ENCODE assay signal across 9 cellular contexts in the genomic region with DNA sequence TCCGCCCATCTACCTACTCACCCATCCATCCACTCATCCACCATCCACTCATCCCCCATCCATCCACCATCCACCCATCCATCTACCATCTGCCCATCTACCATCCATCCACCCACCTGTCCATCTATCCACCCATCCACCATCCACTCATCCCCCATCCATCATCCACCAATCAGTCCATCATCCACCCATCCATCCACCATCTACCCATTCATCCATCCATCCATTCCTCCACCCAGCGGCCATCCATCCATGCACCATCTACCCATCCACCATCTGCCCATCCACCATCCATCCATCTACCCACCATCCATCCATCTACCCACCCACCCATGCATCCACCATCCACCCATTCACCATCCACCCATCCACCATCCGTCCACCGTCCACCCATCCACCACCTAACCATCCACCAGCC. TPM values are rescaled to one million over a fixed set of nuclear protein-coding genes. Genes with fewer than 3 reads are reported as not detected.
DNase-seq lines count a peak whose midpoint lies in the region; ATAC-seq lines count a peak whose summit lies in the region.
"Had no signal": no experiment of that assay in that cellular context is flagged by ENCODE, and none has a peak within 500 bp of the region (broad histone marks: within the 10 kb centered on the region; RNA-seq: fewer than 3 reads in every experiment).

No MANE protein-coding gene starts in this region.

- POLR2A ChIA-PET in activated naive CD8-positive, alpha-beta T cell treated with anti-CD3 and anti-CD28 coated beads, Interleukin-2, amount 10 ng/mL, durations not matched to agents 7 days and 5 days (lab: Charles Lee) = interaction anchor here (6.6 to 7.3 kb wide), 2 partner anchors 10 to 15 kb away, joined by 346 to 718 read pairs; a partner anchor contains a TSS

- DNase-seq in activated naive CD4-positive, alpha-beta T cell treated with anti-CD3 and anti-CD28 coated beads, Interleukin-2, amount 50 U/mL, for 16 hours = no peak
- DNase-seq in activated naive CD8-positive, alpha-beta T cell treated with anti-CD3 and anti-CD28 coated beads, Interleukin-2, amount 10 ng/mL, durations not matched to agents 7 days and 5 days = peak; percentile 33
- DNase-seq in memory B cell (ENCODE audit: low spot score in 2 of 2) = no peak
- DNase-seq in stimulated activated CD4-positive, alpha-beta T cell treated with anti-CD3 and anti-CD28 coated beads, Interleukin-2, amount 100 ng/mL, for 24 hours = no peak
- DNase-seq in OCI-M2 (lab: John Stamatoyannopoulos, UW; ENCODE audit: unreplicated experiment) = no peak
- DNase-seq in NCI-H1436 treated with DMSO at 0.1 percent for 48 hours (lab: John Stamatoyannopoulos, UW) = no peak
- DNase-seq: Calu3 had no signal

- no peak for ATAC-seq in activated naive CD8-positive, alpha-beta T cell treated with anti-CD3 and anti-CD28 coated beads, Interleukin-2, amount 10 ng/mL, durations not matched to agents 7 days and 5 days (ENCODE audit: low read depth)
- ATAC-seq in memory B cell (ENCODE audit: low read depth) (no peak), HG03469 (IDR thresholded peaks at IDR 0.05; ENCODE audit: unreplicated experiment) (no peak)

- peaks cover 59% of the 10 kb centered on the region for H3K4me1 Mint-ChIP-seq in activated naive CD4-positive, alpha-beta T cell treated with anti-CD3 and anti-CD28 coated beads, Interleukin-2, amount 50 U/mL, for 24 hours
- peaks cover 49% of the 10 kb centered on the region for H3K4me1 Mint-ChIP-seq in activated naive CD8-positive, alpha-beta T cell treated with anti-CD3 and anti-CD28 coated beads, Interleukin-2, amount 10 ng/mL, durations not matched to agents 7 days and 5 days
- peaks cover 41% of the 10 kb centered on the region for H3K4me1 Mint-ChIP-seq in memory B cell

- no peaks in the 10 kb centered on the region for H3K27me3 Mint-ChIP-seq in activated naive CD4-positive, alpha-beta T cell treated with anti-CD3 and anti-CD28 coated beads, Interleukin-2, amount 50 U/mL, for 24 hours
- H3K27me3 Mint-ChIP-seq in activated naive CD8-positive, alpha-beta T cell treated with anti-CD3 and anti-CD28 coated beads, Interleukin-2, amount 10 ng/mL, durations not matched to agents 7 days and 5 days = no peaks in the 10 kb centered on the region
- H3K27me3 Mint-ChIP-seq in memory B cell = no peaks in the 10 kb centered on the region

- peak overlapping the region; percentile 62 for H3K27ac Mint-ChIP-seq in activated naive CD4-positive, alpha-beta T cell treated with anti-CD3 and anti-CD28 coated beads, Interleukin-2, amount 50 U/mL, for 24 hours
- peak overlapping the region; percentile 85 for H3K27ac Mint-ChIP-seq in activated naive CD8-positive, alpha-beta T cell treated with anti-CD3 and anti-CD28 coated beads, Interleukin-2, amount 10 ng/mL, durations not matched to agents 7 days and 5 days
- peak overlapping the region; percentile 93 for H3K27ac Mint-ChIP-seq in memory B cell

- H3K4me3 Mint-ChIP-seq in activated naive CD4-positive, alpha-beta T cell treated with anti-CD3 and anti-CD28 coated beads, Interleukin-2, amount 50 U/mL, for 24 hours = no peak overlapping the region
- no peak overlapping the region for H3K4me3 Mint-ChIP-seq in activated naive CD8-positive, alpha-beta T cell treated with anti-CD3 and anti-CD28 coated beads, Interleukin-2, amount 10 ng/mL, durations not matched to agents 7 days and 5 days
- H3K4me3 Mint-ChIP-seq in memory B cell = no peak overlapping the region

- H3K9me3 Mint-ChIP-seq in activated naive CD4-positive, alpha-beta T cell treated with anti-CD3 and anti-CD28 coated beads, Interleukin-2, amount 50 U/mL, for 24 hours = no peaks in the 10 kb centered on the region
- H3K9me3 Mint-ChIP-seq in activated naive CD8-positive, alpha-beta T cell treated with anti-CD3 and anti-CD28 coated beads, Interleukin-2, amount 10 ng/mL, durations not matched to agents 7 days and 5 days = peaks cover 1% of the 10 kb centered on the region
- H3K9me3 Mint-ChIP-seq in memory B cell = peaks cover 2% of the 10 kb centered on the region

- H3K36me3 Mint-ChIP-seq in activated naive CD4-positive, alpha-beta T cell treated with anti-CD3 and anti-CD28 coated beads, Interleukin-2, amount 50 U/mL, for 24 hours = no peaks in the 10 kb centered on the region
- H3K36me3 Mint-ChIP-seq in activated naive CD8-positive, alpha-beta T cell treated with anti-CD3 and anti-CD28 coated beads, Interleukin-2, amount 10 ng/mL, durations not matched to agents 7 days and 5 days = peaks cover 21% of the 10 kb centered on the region
- peaks cover 2% of the 10 kb centered on the region for H3K36me3 Mint-ChIP-seq in memory B cell

RNA-seq across cellular contexts. Expression of a gene that starts 13.6 kb away (rescaled TPM):
- total RNA-seq in activated naive CD8-positive, alpha-beta T cell treated with anti-CD3 and anti-CD28 coated beads, Interleukin-2, amount 10 ng/mL, durations not matched to agents 7 days and 5 days = 100 to 1,000 TPM; 366 to 394 TPM

RNA-seq across cellular contexts. Expression of a gene that starts 20.8 kb away (rescaled TPM):
- total RNA-seq in activated naive CD8-positive, alpha-beta T cell treated with anti-CD3 and anti-CD28 coated beads, Interleukin-2, amount 10 ng/mL, durations not matched to agents 7 days and 5 days = 1 to 10 TPM; 5.0 to 5.2 TPM

RNA-seq across cellular contexts. Expression of a gene that starts 27.8 kb away (rescaled TPM):
- total RNA-seq in activated naive CD8-positive, alpha-beta T cell treated with anti-CD3 and anti-CD28 coated beads, Interleukin-2, amount 10 ng/mL, durations not matched to agents 7 days and 5 days = 100 to 1,000 TPM; 151 to 157 TPM

RNA-seq across cellular contexts. Expression of a gene that starts 45.4 kb away (rescaled TPM):
- total RNA-seq in activated naive CD8-positive, alpha-beta T cell treated with anti-CD3 and anti-CD28 coated beads, Interleukin-2, amount 10 ng/mL, durations not matched to agents 7 days and 5 days = 10 to 100 TPM; 41.3 to 45.7 TPM
